8 cellular contexts compared by ENCODE assay signal in the genomic region with DNA sequence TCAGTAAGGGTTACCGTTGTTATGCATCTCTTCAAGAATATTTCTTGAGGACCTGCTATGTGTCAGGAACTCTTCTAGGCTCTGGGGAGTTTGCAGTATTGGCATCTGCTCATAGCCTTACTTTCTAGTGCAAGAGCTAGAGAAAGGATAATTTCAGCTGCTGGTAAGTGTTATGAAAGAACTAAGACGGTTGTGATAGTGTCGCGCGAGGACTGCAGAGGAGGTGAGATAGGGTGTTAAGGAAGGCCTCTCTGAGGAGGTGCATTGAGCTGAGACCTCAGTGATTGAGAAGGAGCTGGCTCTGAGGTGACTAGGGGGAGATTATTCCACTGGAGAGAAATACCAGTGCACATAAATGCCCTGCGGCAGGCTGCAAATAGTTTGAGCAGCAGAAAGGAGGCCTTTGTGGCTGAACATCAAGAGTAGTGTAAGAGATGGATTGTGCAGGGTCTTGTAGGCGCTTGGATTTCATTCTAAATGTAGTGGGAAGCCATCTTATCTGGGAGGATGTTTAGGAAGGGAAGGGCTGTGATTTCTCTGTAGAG. TPM values are rescaled to one million over a fixed set of nuclear protein-coding genes. Genes with fewer than 3 reads are reported as not detected.
DNase-seq lines count a peak whose midpoint lies in the region; ATAC-seq and TF ChIP-seq lines count a peak whose summit lies in the region.

No MANE protein-coding gene starts in this region.

- H3K9me3 ChIP-seq in Loucy (ENCODE audit: insufficient read depth, low read depth, low read length), result no peaks in the 10 kb centered on the region
- H3K9me3 ChIP-seq in lower lobe of right lung, result no peaks in the 10 kb centered on the region
- H3K9me3 ChIP-seq in vagina, result no peaks in the 10 kb centered on the region

- H3K4me3 ChIP-seq in Loucy (ENCODE audit: low read length, poor library complexity, severe bottlenecking) (peak overlapping the region; percentile 100), astrocyte of the spinal cord (ENCODE audit: low read depth, low read length) (peak overlapping the region; percentile 92), lower lobe of right lung (peak overlapping the region; percentile 100), vagina (peak overlapping the region; percentile 72 to 91)

- H2AFZ ChIP-seq in Loucy (ENCODE audit: low read length), result peak overlapping the region; percentile 98; the same call in 1 of the 2 replicates

- H3K27me3 ChIP-seq in Loucy (ENCODE audit: insufficient read depth, low read length, poor library complexity, severe bottlenecking) (no peaks in the 10 kb centered on the region), lower lobe of right lung (ENCODE audit: low read depth) (no peaks in the 10 kb centered on the region), vagina (no peaks in the 10 kb centered on the region)

- H3K4me2 ChIP-seq in Loucy (ENCODE audit: low read depth, low read length, poor library complexity, severe bottlenecking), result peak overlapping the region; percentile 96

- DNase-seq in ELR (ENCODE audit: low read depth) (peak; percentile 19), astrocyte of the spinal cord (ENCODE audit: low read depth, low spot score) (no peak), lower lobe of right lung (no peak), vagina (ENCODE audit: extremely low spot score in 2 of 2) (no peak), HCEC 1CT (no peak), GM13977 (ENCODE audit: low spot score) (no peak)

- TF ChIP-seq CTCF in Loucy (conservative IDR thresholded peaks at IDR 0.05; ENCODE audit: low read length), result no peak
- TF ChIP-seq CTCF in astrocyte of the spinal cord (IDR thresholded peaks at IDR 0.05; ENCODE audit: low read depth, low read length), result no peak
- no peak for TF ChIP-seq CTCF in lower lobe of right lung (IDR thresholded peaks at IDR 0.05)
- no peak for TF ChIP-seq CTCF in vagina (IDR thresholded peaks at IDR 0.05)
- no peak for TF ChIP-seq CTCF in GM13977 (IDR thresholded peaks at IDR 0.05; ENCODE audit: extremely low read depth, insufficient read depth, missing control alignments)

- H3F3A ChIP-seq in Loucy (ENCODE audit: low read depth), result peaks cover 9% of the 10 kb centered on the region; the same call in 1 of the 2 replicates

- H3K36me3 ChIP-seq in Loucy (ENCODE audit: insufficient read depth, low read length), result peaks cover 37% of the 10 kb centered on the region
- H3K36me3 ChIP-seq in lower lobe of right lung, result peaks cover 55% of the 10 kb centered on the region
- peaks cover 0 to 44% of the 10 kb centered on the region in 2 donors for H3K36me3 ChIP-seq in vagina

- in situ Hi-C loops in astrocyte of the spinal cord (cut with HindIII; ENCODE audit: low sequenced_read_pairs), result no loop called here
- in situ Hi-C loops in GM13977 (cut with MboI; ENCODE audit: low pct_unique_long_range_greater_than_20kb, low sequenced_read_pairs, unreplicated experiment), result no loop called here

- no peak for ATAC-seq in lower lobe of right lung
- no peak for ATAC-seq in activated CD4-positive, CD25-positive, alpha-beta regulatory T cell treated with anti-CD3 and anti-CD28 coated beads, Interleukin-2, amount 50 U/mL, for 24 hours

- no peaks in the 10 kb centered on the region for H3K9me2 ChIP-seq in Loucy (replicated peaks; ENCODE audit: low read depth, low read length)

- H3K27ac ChIP-seq in lower lobe of right lung (peak overlapping the region; percentile 89), vagina (peak overlapping the region; percentile 73)

- no peak for TF ChIP-seq POLR2A in vagina (IDR thresholded peaks at IDR 0.05)

- H3K4me1 ChIP-seq in Loucy (ENCODE audit: insufficient read depth, low read length, poor library complexity, severe bottlenecking), result peaks cover 29% of the 10 kb centered on the region
- peaks cover 20% of the 10 kb centered on the region for H3K4me1 ChIP-seq in lower lobe of right lung
- peaks cover 29% of the 10 kb centered on the region for H3K4me1 ChIP-seq in vagina

- peaks cover 29% of the 10 kb centered on the region for H4K20me1 ChIP-seq in Loucy (ENCODE audit: insufficient read depth, low read length, poor library complexity, severe bottlenecking)

- peaks cover 76% of the 10 kb centered on the region for H3K79me2 ChIP-seq in Loucy (ENCODE audit: insufficient read depth, low read length)

- intact Hi-C loops in lower lobe of right lung (cut with DNase I) (no loop called here), vagina (cut with DNase I) (loop anchor here (10.0 kb wide), 1 partner anchor 338 kb away; no protein-coding TSS in a partner anchor)

- H3K9ac ChIP-seq in Loucy (ENCODE audit: low read depth, low read length, poor library complexity, severe bottlenecking), result peak overlapping the region; percentile 97

RNA-seq across cellular contexts. Expression of gene DDX55, which starts 0.8 kb away (rescaled TPM):
- total RNA-seq in lower lobe of right lung (20.5 TPM), vagina (16.5 TPM)

RNA-seq across cellular contexts. Expression of gene TMED2, which starts 18.4 kb away (rescaled TPM):
- total RNA-seq in lower lobe of right lung (195 TPM), vagina (110 TPM)

RNA-seq across cellular contexts. Expression of gene EIF2B1, which starts 30.8 kb away (rescaled TPM):
- 41.4 TPM for total RNA-seq in lower lobe of right lung
- total RNA-seq in vagina, result 55.2 TPM

RNA-seq across cellular contexts. Expression of gene GTF2H3, which starts 30.9 kb away (rescaled TPM):
- total RNA-seq in lower lobe of right lung (25.5 TPM), vagina (21.1 TPM)
